In the genomic region with DNA sequence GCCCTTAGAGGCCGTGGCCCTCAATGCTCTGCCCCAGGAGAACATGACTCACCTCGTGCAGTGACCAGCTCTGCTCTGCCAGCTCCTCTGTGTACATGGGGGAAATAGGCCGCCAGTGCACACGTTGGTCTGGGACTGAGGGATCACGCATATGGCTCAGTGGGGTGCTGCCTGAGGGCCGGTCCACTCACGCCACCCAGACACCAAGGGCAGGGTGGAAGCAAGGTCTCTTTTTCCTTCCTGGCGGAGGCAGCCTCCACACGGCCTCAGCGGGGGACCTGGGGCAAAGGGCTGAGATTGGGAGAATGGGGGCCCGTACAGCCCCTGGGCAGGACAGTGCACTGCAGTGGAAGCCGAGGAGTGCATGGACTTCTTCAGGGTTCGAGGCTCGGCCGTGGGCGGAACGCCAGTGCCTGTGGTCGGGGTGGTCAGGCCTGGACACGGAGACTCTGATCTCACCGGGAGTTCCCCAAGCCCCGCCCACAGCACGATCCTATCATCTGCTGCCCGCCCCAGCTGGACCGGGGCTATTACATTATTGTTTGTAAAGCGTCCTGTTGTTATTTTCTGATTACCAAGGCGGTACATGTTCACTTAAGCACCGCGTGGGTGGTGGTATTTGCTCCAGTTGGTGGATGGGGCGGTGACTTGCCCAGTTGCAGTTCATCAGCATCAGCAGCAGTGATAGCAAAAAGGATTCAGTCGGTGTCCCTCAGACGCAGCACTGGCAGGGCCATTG, we compare ENCODE assay signal across 14 cellular contexts. TPM values are rescaled to one million over a fixed set of nuclear protein-coding genes. Genes with fewer than 3 reads are reported as not detected.
DNase-seq lines count a peak whose midpoint lies in the region; ATAC-seq, FAIRE-seq and TF ChIP-seq lines count a peak whose summit lies in the region.
"Had no signal": no experiment of that assay in that cellular context is flagged by ENCODE, and none has a peak within 500 bp of the region (broad histone marks: within the 10 kb centered on the region; RNA-seq: fewer than 3 reads in every experiment).

No MANE protein-coding gene starts in this region.

- 0% methylated on average over 6 of the region's 31 CpGs for WGBS in HepG2 (ENCODE audit: low lambda C conversion rate)
- WGBS in urinary bladder = 56% methylated on average over 31 of the region's 31 CpGs

- peak overlapping the region; percentile 98 for H3K4me2 ChIP-seq in HepG2 (ENCODE audit: low read depth, low read length)

- H3K27me3 ChIP-seq in right atrium auricular region (no peaks in the 10 kb centered on the region), brain microvascular endothelial cell (replicated peaks) (no peaks in the 10 kb centered on the region), HepG2 (ENCODE audit: control insufficient read depth in 1 of 2, insufficient read depth in 2 of 2, low read length in 2 of 2) (no peaks in the 10 kb centered on the region)

- no TSS peak for BruUV-seq in HepG2 (replicated peaks; lab: Mats Ljungman, UMichigan)

- H3K79me2 ChIP-seq in HepG2 (ENCODE audit: insufficient read depth, low read length) = no peaks in the 10 kb centered on the region

- POLR2A ChIA-PET in HepG2 (lab: Yijun Ruan, JAX) = interaction anchor here (1.0 to 7.3 kb wide), 12 partner anchors 8 to 81 kb away, joined by 3 to 195 read pairs (median 4); no protein-coding TSS in a partner anchor

- H3K9ac ChIP-seq in HepG2 (ENCODE audit: insufficient read depth, low read depth, low read length) = peak overlapping the region; percentile 77

- no peaks in the 10 kb centered on the region for H4K20me1 ChIP-seq in HepG2 (ENCODE audit: insufficient read depth, low read length)

- FAIRE-seq in HepG2 (lab: Jason Lieb, UNC) = no peak
- FAIRE-seq in GM19239 (lab: Jason Lieb, UNC) = no peak
- FAIRE-seq: colon, G401.6 had no signal

- intact Hi-C loops in Right ventricle myocardium inferior (cut with DNase I) (no loop called here), HepG2 (cut with micrococcal nuclease; ENCODE audit: unreplicated experiment) (loop anchor here (2.0 to 5.0 kb wide), 2 partner anchors 27 to 42 kb away; a partner anchor contains a TSS)

- H2AFZ ChIP-seq in HepG2 (ENCODE audit: low read length) = no peak overlapping the region

- TF ChIP-seq POLR2A in HepG2 (IDR thresholded peaks at IDR 0.05; ENCODE audit: insufficient read depth in 1 of 2, low read depth in 2 of 2, low read length in 2 of 2) = peak in 1 of 2 experiments; percentile 69; a peak in 2 of 4 replicates

- ATAC-seq in Right ventricle myocardium inferior (no peak), HepG2 (peak; percentile 58)

- DNase-seq in Right ventricle myocardium inferior (ENCODE audit: missing footprints) (peak; percentile 64), right atrium auricular region (ENCODE audit: low spot score) (no peak), brain microvascular endothelial cell (peak; percentile 16), HepG2 (ENCODE audit: low spot score) (peak; percentile 50), T-helper 1 cell (no peak), GM19239 (ENCODE audit: insufficient read length, low spot score) (no peak), inferior parietal cortex (ENCODE audit: extremely low spot score) (no peak)
- DNase-seq: activated CD4-positive, CD25-positive, alpha-beta regulatory T cell treated with anti-CD3 and anti-CD28 coated beads, Interleukin-2, amount 50 U/mL, for 72 hours; NCI-H226 had no signal

- TF ChIP-seq EP300 in HepG2 (IDR thresholded peaks at IDR 0.05; ENCODE audit: low read depth in 2 of 2, low read length in 2 of 2) = no peak
- TF ChIP-seq EP300 in HepG2 (CRISPR knock-in tag; IDR thresholded peaks at IDR 0.05; ENCODE audit: borderline replicate concordance) = 0 out of 2 replicates have a peak, but pooled peaks have one; percentile 24

- CTCF ChIA-PET in HepG2 (lab: Yijun Ruan, JAX; ENCODE audit: low intra/inter-chr PET ratio, low total read pairs) = no interaction called here

- H3K4me3 ChIP-seq in right atrium auricular region (no peak overlapping the region), brain microvascular endothelial cell (ENCODE audit: low read depth, low read length) (no peak overlapping the region), HepG2 (replicated peaks in 1 of 3; ENCODE audit: insufficient read depth in 1 of 3, low read depth in 2 of 3, low read length in 3 of 3) (peak overlapping the region; percentile 54 to 75 (median 60)), urinary bladder (ENCODE audit: low read depth, low read length) (no peak overlapping the region)

- no peak overlapping the region for H3K27ac ChIP-seq in right atrium auricular region
- no peak overlapping the region for H3K27ac ChIP-seq in brain microvascular endothelial cell
- H3K27ac ChIP-seq in HepG2 (ENCODE audit: extremely low read length, insufficient read depth, low read length) = peak overlapping the region; percentile 85
- H3K27ac ChIP-seq in urinary bladder (ENCODE audit: low read depth) = peak overlapping the region; percentile 83

- no peak for TF ChIP-seq RAD21 in HepG2 (CRISPR knock-in tag; IDR thresholded peaks at IDR 0.05)

- in situ Hi-C loops in brain microvascular endothelial cell (cut with HindIII; ENCODE audit: low pct_ligation_motif_present, low sequenced_read_pairs) (no loop called here), HepG2 (cut with HindIII; ENCODE audit: extremely low pct_ligation_motif_present, low pct_unique_long_range_greater_than_20kb) (no loop called here)

- H3K36me3 ChIP-seq in right atrium auricular region = no peaks in the 10 kb centered on the region
- no peaks in the 10 kb centered on the region for H3K36me3 ChIP-seq in brain microvascular endothelial cell (replicated peaks)
- H3K36me3 ChIP-seq in HepG2 (replicated peaks in 1 of 2; ENCODE audit: control insufficient read depth in 1 of 2, insufficient read depth in 2 of 2, low read length in 2 of 2) = no peaks in the 10 kb centered on the region
- H3K36me3 ChIP-seq in urinary bladder (ENCODE audit: insufficient read depth) = no peaks in the 10 kb centered on the region

- H3K9me3 ChIP-seq in right atrium auricular region (no peaks in the 10 kb centered on the region), HepG2 (ENCODE audit: low read length) (no peaks in the 10 kb centered on the region)

- H3K4me1 ChIP-seq in right atrium auricular region (peaks cover 0 to 23% of the 10 kb centered on the region in 2 donors), HepG2 (ENCODE audit: insufficient read depth, low read length) (peaks cover 95% of the 10 kb centered on the region), urinary bladder (ENCODE audit: insufficient read depth) (peaks cover 2% of the 10 kb centered on the region)

- no peak for TF ChIP-seq CTCF in right atrium auricular region (IDR thresholded peaks at IDR 0.05)
- TF ChIP-seq CTCF in brain microvascular endothelial cell (IDR thresholded peaks at IDR 0.05; ENCODE audit: low read depth, low read length, missing control alignments) = no peak
- 0 out of 2 replicates have a peak, but pooled peaks have one; percentile 7 for TF ChIP-seq CTCF in HepG2 (CRISPR knock-in tag; IDR thresholded peaks at IDR 0.05)

RNA-seq across cellular contexts. Expression of a gene that starts 38.8 kb away (rescaled TPM):
- total RNA-seq in Right ventricle myocardium inferior = 2.5 TPM
- total RNA-seq in right atrium auricular region = 10 to 100 TPM in 1 of 2 donors, 1 to 10 TPM in 1; 8.6 to 20.8 TPM
- total RNA-seq in HepG2 (2016; rRNA removed; fragmentation: Illumina TruSeq; extraction: Trizol) = not detected in 2 replicates
- total RNA-seq in HepG2 (2016; cell fraction: cytosol; rRNA removed; fragmentation: Illumina TruSeq; extraction: Trizol; ENCODE audit: low read depth) = not detected in 2 replicates
- total RNA-seq in HepG2 (2016; cell fraction: insoluble cytoplasmic fraction; rRNA removed; fragmentation: Illumina TruSeq; extraction: Trizol) = not detected in 2 replicates
- total RNA-seq in HepG2 (2016; cell fraction: membrane; rRNA removed; fragmentation: Illumina TruSeq; extraction: Trizol) = not detected in 2 replicates
- total RNA-seq in HepG2 (2016; cell fraction: nucleus; rRNA removed; fragmentation: Illumina TruSeq; extraction: Trizol) = not detected in 2 replicates
- not detected in 2 replicates for polyA plus RNA-seq in HepG2 (2011; rRNA removed)
- not detected in 2 replicates for polyA plus RNA-seq in HepG2 (2011; cell fraction: cytosol; rRNA removed)
- polyA plus RNA-seq in HepG2 (2011; cell fraction: nucleus; rRNA removed) = not detected in 2 replicates
- polyA plus RNA-seq in HepG2 (2012) = not detected in 2 replicates
- not detected in 2 replicates for polyA plus RNA-seq in HepG2 (2016; cell fraction: cytosol; fragmentation: Illumina TruSeq; extraction: Trizol; ENCODE audit: low read depth)
- polyA plus RNA-seq in HepG2 (2016; cell fraction: insoluble cytoplasmic fraction; fragmentation: Illumina TruSeq; extraction: Trizol; ENCODE audit: low read depth) = not detected in 2 replicates
- not detected in 2 replicates for polyA plus RNA-seq in HepG2 (2016; cell fraction: membrane; fragmentation: Illumina TruSeq; extraction: Trizol; ENCODE audit: low read depth)
- not detected in 2 replicates for polyA plus RNA-seq in HepG2 (2016; cell fraction: nucleus; fragmentation: Illumina TruSeq; extraction: Trizol; ENCODE audit: insufficient read depth, low read depth)
- 20.1 TPM in 1 of 2 replicates, not detected in the other for polyA minus RNA-seq in HepG2 (2011; rRNA and poly(A)+ RNA removed; ENCODE audit: low replicate concordance)
- polyA minus RNA-seq in HepG2 (2011; cell fraction: cytosol; rRNA and poly(A)+ RNA removed) = not detected in 2 replicates
- polyA minus RNA-seq in HepG2 (2011; cell fraction: nucleus; rRNA and poly(A)+ RNA removed) = not detected in 2 replicates
- 0.95 TPM for total RNA-seq in urinary bladder
- polyA plus RNA-seq in urinary bladder = 2.4 TPM
- total RNA-seq: A673, SK-MEL-5 had no signal

RNA-seq across cellular contexts. Expression of a gene that starts 42.1 kb away (rescaled TPM):
- 101 TPM for total RNA-seq in Right ventricle myocardium inferior
- 10 to 100 TPM; 45.7 to 47.8 TPM for total RNA-seq in right atrium auricular region
- total RNA-seq in HepG2 (2016; rRNA removed; fragmentation: Illumina TruSeq; extraction: Trizol) = 5.3 and 9.4 TPM in 2 replicates
- 36.5 and 44.3 TPM in 2 replicates for total RNA-seq in HepG2 (2016; cell fraction: cytosol; rRNA removed; fragmentation: Illumina TruSeq; extraction: Trizol; ENCODE audit: low read depth)
- 5.9 and 7.8 TPM in 2 replicates for total RNA-seq in HepG2 (2016; cell fraction: insoluble cytoplasmic fraction; rRNA removed; fragmentation: Illumina TruSeq; extraction: Trizol)
- 11.4 and 12.4 TPM in 2 replicates for total RNA-seq in HepG2 (2016; cell fraction: membrane; rRNA removed; fragmentation: Illumina TruSeq; extraction: Trizol)
- 13.0 and 13.3 TPM in 2 replicates for total RNA-seq in HepG2 (2016; cell fraction: nucleus; rRNA removed; fragmentation: Illumina TruSeq; extraction: Trizol)
- polyA plus RNA-seq in HepG2 (2011; rRNA removed) = 4.6 and 5.3 TPM in 2 replicates
- polyA plus RNA-seq in HepG2 (2011; cell fraction: cytosol; rRNA removed) = 2.9 and 3.0 TPM in 2 replicates
- 20.9 and 24.0 TPM in 2 replicates for polyA plus RNA-seq in HepG2 (2011; cell fraction: nucleus; rRNA removed)
- 5.1 and 6.3 TPM in 2 replicates for polyA plus RNA-seq in HepG2 (2012)
- polyA plus RNA-seq in HepG2 (2016; cell fraction: cytosol; fragmentation: Illumina TruSeq; extraction: Trizol; ENCODE audit: low read depth) = 2.2 and 2.3 TPM in 2 replicates
- 4.2 and 6.1 TPM in 2 replicates for polyA plus RNA-seq in HepG2 (2016; cell fraction: insoluble cytoplasmic fraction; fragmentation: Illumina TruSeq; extraction: Trizol; ENCODE audit: low read depth)
- 4.0 and 4.8 TPM in 2 replicates for polyA plus RNA-seq in HepG2 (2016; cell fraction: membrane; fragmentation: Illumina TruSeq; extraction: Trizol; ENCODE audit: low read depth)
- 33.9 and 35.1 TPM in 2 replicates for polyA plus RNA-seq in HepG2 (2016; cell fraction: nucleus; fragmentation: Illumina TruSeq; extraction: Trizol; ENCODE audit: insufficient read depth, low read depth)
- polyA minus RNA-seq in HepG2 (2011; rRNA and poly(A)+ RNA removed; ENCODE audit: low replicate concordance) = 8.5 and 13.6 TPM in 2 replicates
- polyA minus RNA-seq in HepG2 (2011; cell fraction: cytosol; rRNA and poly(A)+ RNA removed) = 2.9 and 4.5 TPM in 2 replicates
- 14.5 and 21.1 TPM in 2 replicates for polyA minus RNA-seq in HepG2 (2011; cell fraction: nucleus; rRNA and poly(A)+ RNA removed)
- 15.8 TPM for total RNA-seq in urinary bladder
- 17.8 TPM for polyA plus RNA-seq in urinary bladder

RNA-seq across cellular contexts. Expression of a gene that starts 52.8 kb away (rescaled TPM):
- 25.1 TPM for total RNA-seq in Right ventricle myocardium inferior
- 10 to 100 TPM in 1 of 2 donors, 1 to 10 TPM in 1; 7.6 to 25.2 TPM for total RNA-seq in right atrium auricular region
- total RNA-seq in HepG2 (2016; rRNA removed; fragmentation: Illumina TruSeq; extraction: Trizol) = not detected in 2 replicates
- not detected in 2 replicates for total RNA-seq in HepG2 (2016; cell fraction: cytosol; rRNA removed; fragmentation: Illumina TruSeq; extraction: Trizol; ENCODE audit: low read depth)
- not detected in 2 replicates for total RNA-seq in HepG2 (2016; cell fraction: insoluble cytoplasmic fraction; rRNA removed; fragmentation: Illumina TruSeq; extraction: Trizol)
- not detected in 2 replicates for total RNA-seq in HepG2 (2016; cell fraction: membrane; rRNA removed; fragmentation: Illumina TruSeq; extraction: Trizol)
- not detected in 2 replicates for total RNA-seq in HepG2 (2016; cell fraction: nucleus; rRNA removed; fragmentation: Illumina TruSeq; extraction: Trizol)
- polyA plus RNA-seq in HepG2 (2011; rRNA removed) = not detected in 2 replicates
- not detected in 2 replicates for polyA plus RNA-seq in HepG2 (2011; cell fraction: cytosol; rRNA removed)
- not detected in 2 replicates for polyA plus RNA-seq in HepG2 (2011; cell fraction: nucleus; rRNA removed)
- polyA plus RNA-seq in HepG2 (2012) = not detected in 2 replicates
- polyA plus RNA-seq in HepG2 (2016; cell fraction: cytosol; fragmentation: Illumina TruSeq; extraction: Trizol; ENCODE audit: low read depth) = not detected in 2 replicates
- not detected in 2 replicates for polyA plus RNA-seq in HepG2 (2016; cell fraction: insoluble cytoplasmic fraction; fragmentation: Illumina TruSeq; extraction: Trizol; ENCODE audit: low read depth)
- not detected in 2 replicates for polyA plus RNA-seq in HepG2 (2016; cell fraction: membrane; fragmentation: Illumina TruSeq; extraction: Trizol; ENCODE audit: low read depth)
- polyA plus RNA-seq in HepG2 (2016; cell fraction: nucleus; fragmentation: Illumina TruSeq; extraction: Trizol; ENCODE audit: insufficient read depth, low read depth) = not detected in 2 replicates
- not detected in 2 replicates for polyA minus RNA-seq in HepG2 (2011; rRNA and poly(A)+ RNA removed; ENCODE audit: low replicate concordance)
- not detected in 2 replicates for polyA minus RNA-seq in HepG2 (2011; cell fraction: cytosol; rRNA and poly(A)+ RNA removed)
- not detected in 2 replicates for polyA minus RNA-seq in HepG2 (2011; cell fraction: nucleus; rRNA and poly(A)+ RNA removed)
- not detected for total RNA-seq in urinary bladder
- 0.57 TPM for polyA plus RNA-seq in urinary bladder
- total RNA-seq: A673, SK-MEL-5 had no signal

Comparison
In these comparisons a context has a peak if more than half of its experiments do, and no peak if none do; other contexts are left out.
1. DNase-seq: peak in Right ventricle myocardium inferior (single experiment), brain microvascular endothelial cell (single experiment) and HepG2 (single experiment); none in right atrium auricular region (single experiment), T-helper 1 cell (0 of 5), GM19239 (single experiment) and inferior parietal cortex (single experiment).
2. H3K27ac ChIP-seq: peak in HepG2 (single experiment) and urinary bladder (single experiment); none in right atrium auricular region (0 of 2) and brain microvascular endothelial cell (single experiment).
3. H3K4me3 ChIP-seq: peak in HepG2 (3 of 3); none in right atrium auricular region (0 of 2), brain microvascular endothelial cell (single experiment) and urinary bladder (single experiment).